Comparison of ENCODE assay signal across 1 cellular context in the genomic region with DNA sequence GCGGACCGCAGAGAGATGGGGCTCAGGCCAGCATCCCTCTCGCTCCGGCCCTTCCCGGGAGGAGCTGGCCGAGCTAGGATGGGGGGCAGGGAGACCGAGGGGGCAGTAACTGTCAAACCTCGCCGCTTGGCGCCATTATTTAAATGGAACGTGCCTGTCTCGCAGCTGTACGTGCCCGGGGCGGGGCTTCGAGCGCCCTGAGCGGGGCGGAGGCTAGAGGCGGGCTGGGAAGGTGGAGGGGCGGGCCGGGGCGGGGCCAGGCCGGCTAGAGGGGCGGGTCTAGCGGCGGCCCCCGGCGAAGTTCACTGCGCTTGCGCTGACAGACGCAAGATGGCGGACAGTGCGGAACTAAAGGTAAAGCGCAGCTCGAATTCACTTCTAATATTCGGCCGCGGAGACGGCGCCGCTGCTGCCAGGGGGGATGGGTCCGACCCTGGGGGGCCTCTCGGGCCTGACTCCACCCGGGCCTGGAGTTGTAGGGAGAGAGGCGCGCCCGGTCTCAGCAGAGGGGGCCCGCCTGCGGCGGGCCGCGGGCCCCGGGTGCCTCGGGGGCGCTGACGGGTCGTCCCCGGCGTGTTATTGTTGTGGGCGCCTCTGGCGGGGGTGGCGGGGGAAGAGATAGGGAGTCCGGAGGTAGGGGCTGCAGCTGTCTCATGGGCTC.
TF ChIP-seq lines count a peak whose summit lies in the region.

A gene (plus strand): TSS at position 319 of the 661 bp plus-strand sequence. CDS start 12 bp downstream, at position 331.

TF ChIP-seq in HepG2, 621 proteins besides CTCF, POLR2A, EP300 and RAD21 (continued from another document and continues in another):
- TF ChIP-seq, protein P1, sequence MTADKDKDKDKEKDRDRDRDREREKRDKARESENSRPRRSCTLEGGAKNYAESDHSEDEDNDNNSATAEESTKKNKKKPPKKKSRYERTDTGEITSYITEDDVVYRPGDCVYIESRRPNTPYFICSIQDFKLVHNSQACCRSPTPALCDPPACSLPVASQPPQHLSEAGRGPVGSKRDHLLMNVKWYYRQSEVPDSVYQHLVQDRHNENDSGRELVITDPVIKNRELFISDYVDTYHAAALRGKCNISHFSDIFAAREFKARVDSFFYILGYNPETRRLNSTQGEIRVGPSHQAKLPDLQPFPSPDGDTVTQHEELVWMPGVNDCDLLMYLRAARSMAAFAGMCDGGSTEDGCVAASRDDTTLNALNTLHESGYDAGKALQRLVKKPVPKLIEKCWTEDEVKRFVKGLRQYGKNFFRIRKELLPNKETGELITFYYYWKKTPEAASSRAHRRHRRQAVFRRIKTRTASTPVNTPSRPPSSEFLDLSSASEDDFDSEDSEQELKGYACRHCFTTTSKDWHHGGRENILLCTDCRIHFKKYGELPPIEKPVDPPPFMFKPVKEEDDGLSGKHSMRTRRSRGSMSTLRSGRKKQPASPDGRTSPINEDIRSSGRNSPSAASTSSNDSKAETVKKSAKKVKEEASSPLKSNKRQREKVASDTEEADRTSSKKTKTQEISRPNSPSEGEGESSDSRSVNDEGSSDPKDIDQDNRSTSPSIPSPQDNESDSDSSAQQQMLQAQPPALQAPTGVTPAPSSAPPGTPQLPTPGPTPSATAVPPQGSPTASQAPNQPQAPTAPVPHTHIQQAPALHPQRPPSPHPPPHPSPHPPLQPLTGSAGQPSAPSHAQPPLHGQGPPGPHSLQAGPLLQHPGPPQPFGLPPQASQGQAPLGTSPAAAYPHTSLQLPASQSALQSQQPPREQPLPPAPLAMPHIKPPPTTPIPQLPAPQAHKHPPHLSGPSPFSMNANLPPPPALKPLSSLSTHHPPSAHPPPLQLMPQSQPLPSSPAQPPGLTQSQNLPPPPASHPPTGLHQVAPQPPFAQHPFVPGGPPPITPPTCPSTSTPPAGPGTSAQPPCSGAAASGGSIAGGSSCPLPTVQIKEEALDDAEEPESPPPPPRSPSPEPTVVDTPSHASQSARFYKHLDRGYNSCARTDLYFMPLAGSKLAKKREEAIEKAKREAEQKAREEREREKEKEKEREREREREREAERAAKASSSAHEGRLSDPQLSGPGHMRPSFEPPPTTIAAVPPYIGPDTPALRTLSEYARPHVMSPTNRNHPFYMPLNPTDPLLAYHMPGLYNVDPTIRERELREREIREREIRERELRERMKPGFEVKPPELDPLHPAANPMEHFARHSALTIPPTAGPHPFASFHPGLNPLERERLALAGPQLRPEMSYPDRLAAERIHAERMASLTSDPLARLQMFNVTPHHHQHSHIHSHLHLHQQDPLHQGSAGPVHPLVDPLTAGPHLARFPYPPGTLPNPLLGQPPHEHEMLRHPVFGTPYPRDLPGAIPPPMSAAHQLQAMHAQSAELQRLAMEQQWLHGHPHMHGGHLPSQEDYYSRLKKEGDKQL (CRISPR knock-in tag; IDR thresholded peaks at IDR 0.05; ENCODE audit: low read depth), result no peak
- TF ChIP-seq ZNF224 (CRISPR knock-in tag; IDR thresholded peaks at IDR 0.05) (0 out of 2 replicates have a peak, but pooled peaks have one; percentile 39), ARNT (IDR thresholded peaks at IDR 0.05) (no peak), CREM (IDR thresholded peaks at IDR 0.05) (no peak), CREM (CRISPR knock-in tag; IDR thresholded peaks at IDR 0.05) (no peak), ZC3H4 (CRISPR knock-in tag; IDR thresholded peaks at IDR 0.05; ENCODE audit: borderline replicate concordance) (0 out of 2 replicates have a peak, but pooled peaks have one; percentile 33), ZNF672 (CRISPR knock-in tag; IDR thresholded peaks at IDR 0.05) (no peak), ZNF530 (CRISPR knock-in tag; IDR thresholded peaks at IDR 0.05; ENCODE audit: low read depth) (no peak), MTA1 (CRISPR knock-in tag; IDR thresholded peaks at IDR 0.05; ENCODE audit: borderline replicate concordance) (peak; percentile 65; the same call in 1 of the 2 replicates), MIER3 (CRISPR knock-in tag; IDR thresholded peaks at IDR 0.05; ENCODE audit: borderline replicate concordance) (no peak), ZBTB7A (CRISPR knock-in tag; IDR thresholded peaks at IDR 0.05) (no peak), ZNF577 (CRISPR knock-in tag; IDR thresholded peaks at IDR 0.05; ENCODE audit: borderline replicate concordance, low read depth) (no peak), KAT2B (IDR thresholded peaks at IDR 0.05; ENCODE audit: borderline replicate concordance, low read depth, low read length) (no peak), STAT5B (CRISPR knock-in tag; IDR thresholded peaks at IDR 0.05) (no peak), GTF2F1 (IDR thresholded peaks at IDR 0.05; ENCODE audit: low read length) (no peak), HMG20B (CRISPR knock-in tag; conservative IDR thresholded peaks at IDR 0.05) (no peak), ZBTB21 (CRISPR knock-in tag; IDR thresholded peaks at IDR 0.05) (no peak), FOXA3 (CRISPR knock-in tag; IDR thresholded peaks at IDR 0.05) (no peak), TCF12 (IDR thresholded peaks at IDR 0.05) (no peak), TCF12 (CRISPR knock-in tag; IDR thresholded peaks at IDR 0.05) (no peak), ZNF550 (CRISPR knock-in tag; IDR thresholded peaks at IDR 0.05; ENCODE audit: borderline replicate concordance) (no peak), ZNF337 (CRISPR knock-in tag; IDR thresholded peaks at IDR 0.05; ENCODE audit: borderline replicate concordance, low read depth) (no peak), ZNF589 (CRISPR knock-in tag; conservative IDR thresholded peaks at IDR 0.05) (0 out of 2 replicates have a peak, but pooled peaks have one; percentile 43), KDM4B (CRISPR knock-in tag; IDR thresholded peaks at IDR 0.05) (no peak), ZMYM4 (CRISPR knock-in tag; IDR thresholded peaks at IDR 0.05) (peak; percentile 83), SMYD3 (CRISPR knock-in tag; IDR thresholded peaks at IDR 0.05) (peak; percentile 51; the same call in 1 of the 2 replicates), RBAK (CRISPR knock-in tag; IDR thresholded peaks at IDR 0.05) (no peak), ZNF264 (CRISPR knock-in tag; IDR thresholded peaks at IDR 0.05) (no peak), FOXM1 (CRISPR knock-in tag; IDR thresholded peaks at IDR 0.05) (peak; percentile 53; the same call in 1 of the 2 replicates), ZNF496 (CRISPR knock-in tag; IDR thresholded peaks at IDR 0.05; ENCODE audit: insufficient replicate concordance) (no peak), ZFYVE20 (CRISPR knock-in tag; IDR thresholded peaks at IDR 0.05; ENCODE audit: borderline replicate concordance, low read depth) (no peak), PRPF4 (IDR thresholded peaks at IDR 0.05; ENCODE audit: low read depth, low read length, poor library complexity, severe bottlenecking) (no peak), PAF1 (CRISPR knock-in tag; IDR thresholded peaks at IDR 0.05) (no peak), ZNF678 (CRISPR knock-in tag; IDR thresholded peaks at IDR 0.05) (no peak), CHCHD3 (CRISPR knock-in tag; IDR thresholded peaks at IDR 0.05) (no peak), MEIS2 (CRISPR knock-in tag; IDR thresholded peaks at IDR 0.05) (peak; percentile 2; the same call in 1 of the 2 replicates), ELF4 (CRISPR knock-in tag; IDR thresholded peaks at IDR 0.05; ENCODE audit: borderline replicate concordance) (no peak)
- TF ChIP-seq, protein P2, sequence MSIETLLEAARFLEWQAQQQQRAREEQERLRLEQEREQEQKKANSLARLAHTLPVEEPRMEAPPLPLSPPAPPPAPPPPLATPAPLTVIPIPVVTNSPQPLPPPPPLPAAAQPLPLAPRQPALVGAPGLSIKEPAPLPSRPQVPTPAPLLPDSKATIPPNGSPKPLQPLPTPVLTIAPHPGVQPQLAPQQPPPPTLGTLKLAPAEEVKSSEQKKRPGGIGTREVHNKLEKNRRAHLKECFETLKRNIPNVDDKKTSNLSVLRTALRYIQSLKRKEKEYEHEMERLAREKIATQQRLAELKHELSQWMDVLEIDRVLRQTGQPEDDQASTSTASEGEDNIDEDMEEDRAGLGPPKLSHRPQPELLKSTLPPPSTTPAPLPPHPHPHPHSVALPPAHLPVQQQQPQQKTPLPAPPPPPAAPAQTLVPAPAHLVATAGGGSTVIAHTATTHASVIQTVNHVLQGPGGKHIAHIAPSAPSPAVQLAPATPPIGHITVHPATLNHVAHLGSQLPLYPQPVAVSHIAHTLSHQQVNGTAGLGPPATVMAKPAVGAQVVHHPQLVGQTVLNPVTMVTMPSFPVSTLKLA (IDR thresholded peaks at IDR 0.05), result no peak
- TF ChIP-seq, protein P3, sequence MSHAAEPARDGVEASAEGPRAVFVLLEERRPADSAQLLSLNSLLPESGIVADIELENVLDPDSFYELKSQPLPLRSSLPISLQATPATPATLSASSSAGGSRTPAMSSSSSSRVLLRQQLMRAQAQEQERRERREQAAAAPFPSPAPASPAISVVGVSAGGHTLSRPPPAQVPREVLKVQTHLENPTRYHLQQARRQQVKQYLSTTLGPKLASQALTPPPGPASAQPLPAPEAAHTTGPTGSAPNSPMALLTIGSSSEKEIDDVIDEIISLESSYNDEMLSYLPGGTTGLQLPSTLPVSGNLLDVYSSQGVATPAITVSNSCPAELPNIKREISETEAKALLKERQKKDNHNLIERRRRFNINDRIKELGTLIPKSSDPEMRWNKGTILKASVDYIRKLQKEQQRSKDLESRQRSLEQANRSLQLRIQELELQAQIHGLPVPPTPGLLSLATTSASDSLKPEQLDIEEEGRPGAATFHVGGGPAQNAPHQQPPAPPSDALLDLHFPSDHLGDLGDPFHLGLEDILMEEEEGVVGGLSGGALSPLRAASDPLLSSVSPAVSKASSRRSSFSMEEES (CRISPR knock-in tag; IDR thresholded peaks at IDR 0.05), result 0 out of 2 replicates have a peak, but pooled peaks have one; percentile 19
- TF ChIP-seq, protein P4, sequence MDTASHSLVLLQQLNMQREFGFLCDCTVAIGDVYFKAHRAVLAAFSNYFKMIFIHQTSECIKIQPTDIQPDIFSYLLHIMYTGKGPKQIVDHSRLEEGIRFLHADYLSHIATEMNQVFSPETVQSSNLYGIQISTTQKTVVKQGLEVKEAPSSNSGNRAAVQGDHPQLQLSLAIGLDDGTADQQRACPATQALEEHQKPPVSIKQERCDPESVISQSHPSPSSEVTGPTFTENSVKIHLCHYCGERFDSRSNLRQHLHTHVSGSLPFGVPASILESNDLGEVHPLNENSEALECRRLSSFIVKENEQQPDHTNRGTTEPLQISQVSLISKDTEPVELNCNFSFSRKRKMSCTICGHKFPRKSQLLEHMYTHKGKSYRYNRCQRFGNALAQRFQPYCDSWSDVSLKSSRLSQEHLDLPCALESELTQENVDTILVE (CRISPR knock-in tag; IDR thresholded peaks at IDR 0.05), result no peak
- TF ChIP-seq, protein P5, sequence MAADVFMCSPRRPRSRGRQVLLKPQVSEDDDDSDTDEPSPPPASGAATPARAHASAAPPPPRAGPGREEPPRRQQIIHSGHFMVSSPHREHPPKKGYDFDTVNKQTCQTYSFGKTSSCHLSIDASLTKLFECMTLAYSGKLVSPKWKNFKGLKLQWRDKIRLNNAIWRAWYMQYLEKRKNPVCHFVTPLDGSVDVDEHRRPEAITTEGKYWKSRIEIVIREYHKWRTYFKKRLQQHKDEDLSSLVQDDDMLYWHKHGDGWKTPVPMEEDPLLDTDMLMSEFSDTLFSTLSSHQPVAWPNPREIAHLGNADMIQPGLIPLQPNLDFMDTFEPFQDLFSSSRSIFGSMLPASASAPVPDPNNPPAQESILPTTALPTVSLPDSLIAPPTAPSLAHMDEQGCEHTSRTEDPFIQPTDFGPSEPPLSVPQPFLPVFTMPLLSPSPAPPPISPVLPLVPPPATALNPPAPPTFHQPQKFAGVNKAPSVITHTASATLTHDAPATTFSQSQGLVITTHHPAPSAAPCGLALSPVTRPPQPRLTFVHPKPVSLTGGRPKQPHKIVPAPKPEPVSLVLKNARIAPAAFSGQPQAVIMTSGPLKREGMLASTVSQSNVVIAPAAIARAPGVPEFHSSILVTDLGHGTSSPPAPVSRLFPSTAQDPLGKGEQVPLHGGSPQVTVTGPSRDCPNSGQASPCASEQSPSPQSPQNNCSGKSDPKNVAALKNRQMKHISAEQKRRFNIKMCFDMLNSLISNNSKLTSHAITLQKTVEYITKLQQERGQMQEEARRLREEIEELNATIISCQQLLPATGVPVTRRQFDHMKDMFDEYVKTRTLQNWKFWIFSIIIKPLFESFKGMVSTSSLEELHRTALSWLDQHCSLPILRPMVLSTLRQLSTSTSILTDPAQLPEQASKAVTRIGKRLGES (CRISPR knock-in tag; IDR thresholded peaks at IDR 0.05; ENCODE audit: borderline replicate concordance), result no peak
- TF ChIP-seq, protein P6, sequence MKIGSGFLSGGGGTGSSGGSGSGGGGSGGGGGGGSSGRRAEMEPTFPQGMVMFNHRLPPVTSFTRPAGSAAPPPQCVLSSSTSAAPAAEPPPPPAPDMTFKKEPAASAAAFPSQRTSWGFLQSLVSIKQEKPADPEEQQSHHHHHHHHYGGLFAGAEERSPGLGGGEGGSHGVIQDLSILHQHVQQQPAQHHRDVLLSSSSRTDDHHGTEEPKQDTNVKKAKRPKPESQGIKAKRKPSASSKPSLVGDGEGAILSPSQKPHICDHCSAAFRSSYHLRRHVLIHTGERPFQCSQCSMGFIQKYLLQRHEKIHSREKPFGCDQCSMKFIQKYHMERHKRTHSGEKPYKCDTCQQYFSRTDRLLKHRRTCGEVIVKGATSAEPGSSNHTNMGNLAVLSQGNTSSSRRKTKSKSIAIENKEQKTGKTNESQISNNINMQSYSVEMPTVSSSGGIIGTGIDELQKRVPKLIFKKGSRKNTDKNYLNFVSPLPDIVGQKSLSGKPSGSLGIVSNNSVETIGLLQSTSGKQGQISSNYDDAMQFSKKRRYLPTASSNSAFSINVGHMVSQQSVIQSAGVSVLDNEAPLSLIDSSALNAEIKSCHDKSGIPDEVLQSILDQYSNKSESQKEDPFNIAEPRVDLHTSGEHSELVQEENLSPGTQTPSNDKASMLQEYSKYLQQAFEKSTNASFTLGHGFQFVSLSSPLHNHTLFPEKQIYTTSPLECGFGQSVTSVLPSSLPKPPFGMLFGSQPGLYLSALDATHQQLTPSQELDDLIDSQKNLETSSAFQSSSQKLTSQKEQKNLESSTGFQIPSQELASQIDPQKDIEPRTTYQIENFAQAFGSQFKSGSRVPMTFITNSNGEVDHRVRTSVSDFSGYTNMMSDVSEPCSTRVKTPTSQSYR (CRISPR knock-in tag; IDR thresholded peaks at IDR 0.05; ENCODE audit: borderline replicate concordance), result peak; percentile 76
- TF ChIP-seq, protein P7, sequence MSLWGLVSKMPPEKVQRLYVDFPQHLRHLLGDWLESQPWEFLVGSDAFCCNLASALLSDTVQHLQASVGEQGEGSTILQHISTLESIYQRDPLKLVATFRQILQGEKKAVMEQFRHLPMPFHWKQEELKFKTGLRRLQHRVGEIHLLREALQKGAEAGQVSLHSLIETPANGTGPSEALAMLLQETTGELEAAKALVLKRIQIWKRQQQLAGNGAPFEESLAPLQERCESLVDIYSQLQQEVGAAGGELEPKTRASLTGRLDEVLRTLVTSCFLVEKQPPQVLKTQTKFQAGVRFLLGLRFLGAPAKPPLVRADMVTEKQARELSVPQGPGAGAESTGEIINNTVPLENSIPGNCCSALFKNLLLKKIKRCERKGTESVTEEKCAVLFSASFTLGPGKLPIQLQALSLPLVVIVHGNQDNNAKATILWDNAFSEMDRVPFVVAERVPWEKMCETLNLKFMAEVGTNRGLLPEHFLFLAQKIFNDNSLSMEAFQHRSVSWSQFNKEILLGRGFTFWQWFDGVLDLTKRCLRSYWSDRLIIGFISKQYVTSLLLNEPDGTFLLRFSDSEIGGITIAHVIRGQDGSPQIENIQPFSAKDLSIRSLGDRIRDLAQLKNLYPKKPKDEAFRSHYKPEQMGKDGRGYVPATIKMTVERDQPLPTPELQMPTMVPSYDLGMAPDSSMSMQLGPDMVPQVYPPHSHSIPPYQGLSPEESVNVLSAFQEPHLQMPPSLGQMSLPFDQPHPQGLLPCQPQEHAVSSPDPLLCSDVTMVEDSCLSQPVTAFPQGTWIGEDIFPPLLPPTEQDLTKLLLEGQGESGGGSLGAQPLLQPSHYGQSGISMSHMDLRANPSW (CRISPR knock-in tag; IDR thresholded peaks at IDR 0.05; ENCODE audit: borderline replicate concordance), result no peak
